In genomic region chr17:31318298-31319190, GRCh38 we compare ENCODE assay signal across 9 cellular contexts. TPM values are rescaled to one million over a fixed set of nuclear protein-coding genes. Genes with fewer than 3 reads are reported as not detected.
DNase-seq lines count a peak whose midpoint lies in the region; ATAC-seq and TF ChIP-seq lines count a peak whose summit lies in the region.
"Had no signal": no experiment of that assay in that cellular context is flagged by ENCODE, and none has a peak within 500 bp of the region (broad histone marks: within the 10 kb centered on the region; RNA-seq: fewer than 3 reads in every experiment).

No MANE protein-coding gene starts in this region.

- peak; percentile 30 for ATAC-seq in GM21825 (IDR thresholded peaks at IDR 0.05; ENCODE audit: unreplicated experiment)
- peak; percentile 42 for ATAC-seq in activated naive CD8-positive, alpha-beta T cell treated with anti-CD3 and anti-CD28 coated beads, Interleukin-2, amount 50 U/mL, for 24 hours
- peak; percentile 82 to 92 for ATAC-seq in right cardiac atrium
- ATAC-seq in GM21619 (IDR thresholded peaks at IDR 0.05; ENCODE audit: unreplicated experiment) = no peak

- peaks cover 27% of the 10 kb centered on the region for H3K36me3 Mint-ChIP-seq in activated naive CD8-positive, alpha-beta T cell treated with anti-CD3 and anti-CD28 coated beads, Interleukin-2, amount 50 U/mL, for 24 hours (ENCODE audit: low read depth)

- DNase-seq in AG09309 (ENCODE audit: low read depth) (peak; percentile 66), RWPE1 (ENCODE audit: low spot score) (peak; percentile 25), right cardiac atrium (peak; percentile 60 to 81 (median 60)), retina (no peak)
- peak; percentile 48 for DNase-seq in activated naive CD8-positive, alpha-beta T cell treated with anti-CD3 and anti-CD28 coated beads, Interleukin-2, amount 50 U/mL, for 24 hours
- peak in 2 of 3 donors; percentile 37 to 42 for DNase-seq in stimulated activated CD4-positive, alpha-beta T cell treated with anti-CD3 and anti-CD28 coated beads, TNF-alpha, amount 100 ng/mL, for 1 hour (ENCODE audit: low read depth in 3 of 3, low spot score in 1 of 3)

- CTCF ChIA-PET in RWPE1 (lab: Yijun Ruan, JAX) = interaction anchor here (0.6 kb wide), 1 partner anchor 72 kb away, joined by 3 read pairs; no protein-coding TSS in a partner anchor

- peak overlapping the region; percentile 86 for H3K4me3 Mint-ChIP-seq in activated naive CD8-positive, alpha-beta T cell treated with anti-CD3 and anti-CD28 coated beads, Interleukin-2, amount 50 U/mL, for 24 hours

- no peaks in the 10 kb centered on the region for H3K27me3 Mint-ChIP-seq in activated naive CD8-positive, alpha-beta T cell treated with anti-CD3 and anti-CD28 coated beads, Interleukin-2, amount 50 U/mL, for 24 hours

- no peaks in the 10 kb centered on the region for H3K9me3 Mint-ChIP-seq in activated naive CD8-positive, alpha-beta T cell treated with anti-CD3 and anti-CD28 coated beads, Interleukin-2, amount 50 U/mL, for 24 hours

- H3K27ac ChIP-seq in RWPE1 = no peak overlapping the region
- peak overlapping the region; percentile 23 for H3K27ac ChIP-seq in right cardiac atrium (ENCODE audit: low read length)

- TF ChIP-seq CTCF in AG09309 (IDR thresholded peaks at IDR 0.05; ENCODE audit: control insufficient read depth, insufficient read depth, low read depth, low read length, missing control alignments) (no peak), RWPE1 (conservative IDR thresholded peaks at IDR 0.05; ENCODE audit: low read depth) (no peak)

- WGBS in right cardiac atrium = 56% methylated on average over 11 of the region's 11 CpGs

- no peaks in the 10 kb centered on the region for H3K27me3 ChIP-seq in right cardiac atrium (ENCODE audit: control insufficient read depth, insufficient read depth)

- peak overlapping the region; percentile 98 for H3K27ac Mint-ChIP-seq in activated naive CD8-positive, alpha-beta T cell treated with anti-CD3 and anti-CD28 coated beads, Interleukin-2, amount 50 U/mL, for 24 hours

- H3K4me1 ChIP-seq in right cardiac atrium (ENCODE audit: control insufficient read depth, insufficient read depth, low read length) = no peaks in the 10 kb centered on the region

- H3K9me3 ChIP-seq in right cardiac atrium (ENCODE audit: control insufficient read depth, low read length) = no peaks in the 10 kb centered on the region

- POLR2A ChIA-PET in RWPE1 (lab: Yijun Ruan, JAX; ENCODE audit: low non-redundant PET) = no interaction called here

- H3K4me1 Mint-ChIP-seq in activated naive CD8-positive, alpha-beta T cell treated with anti-CD3 and anti-CD28 coated beads, Interleukin-2, amount 50 U/mL, for 24 hours = peaks cover 64% of the 10 kb centered on the region

- intact Hi-C loops in right cardiac atrium (cut with DNase I) = no loop called here

- no peak overlapping the region for H3K4me3 ChIP-seq in AG09309 (ENCODE audit: control insufficient read depth, low read depth, low read length)
- peak overlapping the region; percentile 51 for H3K4me3 ChIP-seq in right cardiac atrium (ENCODE audit: low read length)

RNA-seq across cellular contexts. Expression of gene EVI2A, which starts 2.9 kb away (rescaled TPM):
- total RNA-seq in right cardiac atrium = 1 to 10 TPM; 3.0 to 6.9 (median 4.2) TPM
- 2.2 TPM for polyA plus RNA-seq in right cardiac atrium

RNA-seq across cellular contexts. Expression of gene EVI2B, which starts 4.7 kb away (rescaled TPM):
- 10 to 100 TPM in 1 of 4 donors, 1 to 10 TPM in 3; 2.5 to 10.4 (median 5.7) TPM for total RNA-seq in right cardiac atrium
- polyA plus RNA-seq in right cardiac atrium = 2.0 TPM

RNA-seq across cellular contexts. Expression of gene OMG, which starts 21.5 kb away (rescaled TPM):
- total RNA-seq in right cardiac atrium = not detected
- 0.14 TPM for polyA plus RNA-seq in right cardiac atrium
- total RNA-seq: lower leg skin had no signal
